8 cellular contexts compared by ENCODE assay signal in genomic region chr9:69672828-69673640, GRCh38. TPM values are rescaled to one million over a fixed set of nuclear protein-coding genes. Genes with fewer than 3 reads are reported as not detected.
DNase-seq lines count a peak whose midpoint lies in the region; ATAC-seq and TF ChIP-seq lines count a peak whose summit lies in the region.

No MANE protein-coding gene starts in this region.

- H3K9me3 Mint-ChIP-seq in activated CD8-positive, alpha-beta memory T cell treated with anti-CD3 and anti-CD28 coated beads, Interleukin-2, amount 10 ng/mL, durations not matched to agents 7 days and 5 days (ENCODE audit: low read depth) = no peaks in the 10 kb centered on the region
- no peaks in the 10 kb centered on the region for H3K9me3 Mint-ChIP-seq in endodermal cell

- H3K27ac Mint-ChIP-seq in activated CD8-positive, alpha-beta memory T cell treated with anti-CD3 and anti-CD28 coated beads, Interleukin-2, amount 10 ng/mL, durations not matched to agents 7 days and 5 days = no peak overlapping the region
- H3K27ac Mint-ChIP-seq in endodermal cell = peak overlapping the region; percentile 48

- ATAC-seq in GM19452 (IDR thresholded peaks at IDR 0.05; ENCODE audit: unreplicated experiment) (peak; percentile 95), HG03571 (IDR thresholded peaks at IDR 0.05; ENCODE audit: unreplicated experiment) (peak; percentile 92)
- peak; percentile 97 for ATAC-seq in activated CD8-positive, alpha-beta memory T cell treated with anti-CD3 and anti-CD28 coated beads, Interleukin-2, amount 10 ng/mL, durations not matched to agents 7 days and 5 days

- H3K79me2 ChIP-seq in mesendoderm (ENCODE audit: control insufficient read depth, insufficient read depth, low read length) = no peaks in the 10 kb centered on the region

- H4K8ac ChIP-seq in mesendoderm (ENCODE audit: low read depth, low read length) = no peak overlapping the region

- H4K5ac ChIP-seq in mesendoderm (ENCODE audit: low read length) = no peak overlapping the region

- WGBS in endodermal cell (ENCODE audit: insufficient coverage in 1 of 2, insufficient read length in 1 of 2), 2 experiments = 11 to 13% methylated on average over 27 to 44 of the region's 44 CpGs
- WGBS in mesendoderm (ENCODE audit: extremely low coverage, insufficient coverage, low lambda C conversion rate) = no CpG with 5 or more reads among the region's 44 CpGs

- peak overlapping the region; percentile 82 for H3K4me2 ChIP-seq in mesendoderm (ENCODE audit: low read length)

- H3K4me1 Mint-ChIP-seq in activated CD8-positive, alpha-beta memory T cell treated with anti-CD3 and anti-CD28 coated beads, Interleukin-2, amount 10 ng/mL, durations not matched to agents 7 days and 5 days = peaks cover 4% of the 10 kb centered on the region
- peaks cover 13% of the 10 kb centered on the region for H3K4me1 Mint-ChIP-seq in endodermal cell

- H3K4ac ChIP-seq in mesendoderm (ENCODE audit: low read depth, low read length) = no peak overlapping the region

- no peak overlapping the region for H2BK15ac ChIP-seq in mesendoderm (replicated peaks; ENCODE audit: low read depth)

- H3K4me1 ChIP-seq in endodermal cell (ENCODE audit: control insufficient read depth, insufficient read depth, low read length) (no peaks in the 10 kb centered on the region), mesendoderm (ENCODE audit: control insufficient read depth, low read depth, low read length) (no peaks in the 10 kb centered on the region)

- peak; percentile 96 for TF ChIP-seq CTCF in endodermal cell (conservative IDR thresholded peaks at IDR 0.05)

- H3K27ac ChIP-seq in endodermal cell (ENCODE audit: low read depth, low read length) = peak overlapping the region; percentile 50
- H3K27ac ChIP-seq in mesendoderm (ENCODE audit: low read depth, low read length) = no peak overlapping the region

- H3K9ac ChIP-seq in endodermal cell (ENCODE audit: extremely low read depth, low read length, poor library complexity, severe bottlenecking) (no peak overlapping the region), mesendoderm (ENCODE audit: low read length) (peak overlapping the region; percentile 69)

- H3K27me3 Mint-ChIP-seq in activated CD8-positive, alpha-beta memory T cell treated with anti-CD3 and anti-CD28 coated beads, Interleukin-2, amount 10 ng/mL, durations not matched to agents 7 days and 5 days = peaks cover 50% of the 10 kb centered on the region
- no peaks in the 10 kb centered on the region for H3K27me3 Mint-ChIP-seq in endodermal cell (ENCODE audit: insufficient read depth)

- peak overlapping the region; percentile 58 for H3K4me3 Mint-ChIP-seq in activated CD8-positive, alpha-beta memory T cell treated with anti-CD3 and anti-CD28 coated beads, Interleukin-2, amount 10 ng/mL, durations not matched to agents 7 days and 5 days
- peak overlapping the region; percentile 64 for H3K4me3 Mint-ChIP-seq in endodermal cell

- H3K56ac ChIP-seq in mesendoderm (ENCODE audit: low read length) = peak overlapping the region; percentile 84

- H3K9me3 ChIP-seq in endodermal cell (ENCODE audit: control insufficient read depth, low read length) = no peaks in the 10 kb centered on the region

- no peak overlapping the region for H3K18ac ChIP-seq in mesendoderm (ENCODE audit: low read length)

- H3K36me3 ChIP-seq in endodermal cell (ENCODE audit: control insufficient read depth, insufficient read depth, low read length) (no peaks in the 10 kb centered on the region), mesendoderm (ENCODE audit: control insufficient read depth, insufficient read depth, low read length) (no peaks in the 10 kb centered on the region)

- H2AK5ac ChIP-seq in mesendoderm (ENCODE audit: low read length) = no peak overlapping the region

- peaks cover 33% of the 10 kb centered on the region for H3K27me3 ChIP-seq in endodermal cell (ENCODE audit: control insufficient read depth, insufficient read depth, low read length, poor library complexity, severe bottlenecking)
- no peaks in the 10 kb centered on the region for H3K27me3 ChIP-seq in mesendoderm (ENCODE audit: insufficient read depth, low read length, poor library complexity)

- peak overlapping the region; percentile 66 for H3K23ac ChIP-seq in mesendoderm (ENCODE audit: low read length)

- H2BK5ac ChIP-seq in mesendoderm (ENCODE audit: low read length) = no peak overlapping the region

- peak; percentile 87 for DNase-seq in CD1c-positive myeloid dendritic cell (ENCODE audit: extremely low spot score)
- peak; percentile 66 for DNase-seq in NCI-H774 (lab: John Stamatoyannopoulos, UW)
- peak; percentile 76 for DNase-seq in activated CD8-positive, alpha-beta memory T cell treated with anti-CD3 and anti-CD28 coated beads, Interleukin-2, amount 10 ng/mL, durations not matched to agents 7 days and 5 days
- peak; percentile 96 for DNase-seq in endodermal cell
- peak; percentile 96 for DNase-seq in mesendoderm
- DNase-seq in stimulated activated CD8-positive, alpha-beta memory T cell treated with anti-CD3 and anti-CD28 coated beads, Interleukin-12 subunit alpha, Interleukin-12 subunit beta, amount 100 ng/mL, for 24 hours (ENCODE audit: extremely low read depth) = peak; percentile 44

- no peak overlapping the region for H2BK120ac ChIP-seq in mesendoderm (ENCODE audit: low read depth, low read length)

- CTCF ChIA-PET in activated CD8-positive, alpha-beta memory T cell treated with anti-CD3 and anti-CD28 coated beads, Interleukin-2, amount 10 ng/mL, durations not matched to agents 7 days and 5 days (lab: Charles Lee) = interaction anchor here (0.7 to 1.6 kb wide), 15 partner anchors 11 to 929 kb away, joined by 3 to 5 read pairs (median 3); partner anchors contain the start of gene PTAR1

- no peaks in the 10 kb centered on the region for H3K36me3 Mint-ChIP-seq in activated CD8-positive, alpha-beta memory T cell treated with anti-CD3 and anti-CD28 coated beads, Interleukin-2, amount 10 ng/mL, durations not matched to agents 7 days and 5 days
- no peaks in the 10 kb centered on the region for H3K36me3 Mint-ChIP-seq in endodermal cell (ENCODE audit: low read depth)

- H3K4me3 ChIP-seq in endodermal cell (ENCODE audit: low read length) = peak overlapping the region; percentile 78
- peak overlapping the region; percentile 40 for H3K4me3 ChIP-seq in mesendoderm (ENCODE audit: low read length)

- H3K79me1 ChIP-seq in mesendoderm (ENCODE audit: low read length) = no peaks in the 10 kb centered on the region

RNA-seq across cellular contexts. Expression of gene APBA1, which starts 0.9 kb away (rescaled TPM):
- total RNA-seq in activated CD8-positive, alpha-beta memory T cell treated with anti-CD3 and anti-CD28 coated beads, Interleukin-2, amount 10 ng/mL, durations not matched to agents 7 days and 5 days = 1 to 10 TPM in 1 of 2 experiments, under 1 TPM in 1; 0.79 to 3.6 TPM
- under 1 TPM; 0.51 to 0.75 TPM for total RNA-seq in endodermal cell
- polyA plus RNA-seq in endodermal cell (2013, experiment 1 of 2) = 2.8 TPM
- polyA plus RNA-seq in endodermal cell (2013, experiment 2 of 2) = 1.6 TPM
- polyA plus RNA-seq in mesendoderm (2013, experiment 1 of 2) = 0.45 TPM
- 0.90 TPM for polyA plus RNA-seq in mesendoderm (2013, experiment 2 of 2)

Comparison
In these comparisons a context has a peak if more than half of its experiments do, and no peak if none do; other contexts are left out.
1. DNase-seq: peak in every context shown above with its lines; median percentile 96 in endodermal cell; 96 in mesendoderm; 87 in CD1c-positive myeloid dendritic cell; 76 in activated CD8-positive, alpha-beta memory T cell treated with anti-CD3 and anti-CD28 coated beads, Interleukin-2, amount 10 ng/mL, durations not matched to agents 7 days and 5 days; 66 in NCI-H774; 44 in stimulated activated CD8-positive, alpha-beta memory T cell treated with anti-CD3 and anti-CD28 coated beads, Interleukin-12 subunit alpha, Interleukin-12 subunit beta, amount 100 ng/mL, for 24 hours.